ENCODE assay signal across 38 cellular contexts in the genomic region with DNA sequence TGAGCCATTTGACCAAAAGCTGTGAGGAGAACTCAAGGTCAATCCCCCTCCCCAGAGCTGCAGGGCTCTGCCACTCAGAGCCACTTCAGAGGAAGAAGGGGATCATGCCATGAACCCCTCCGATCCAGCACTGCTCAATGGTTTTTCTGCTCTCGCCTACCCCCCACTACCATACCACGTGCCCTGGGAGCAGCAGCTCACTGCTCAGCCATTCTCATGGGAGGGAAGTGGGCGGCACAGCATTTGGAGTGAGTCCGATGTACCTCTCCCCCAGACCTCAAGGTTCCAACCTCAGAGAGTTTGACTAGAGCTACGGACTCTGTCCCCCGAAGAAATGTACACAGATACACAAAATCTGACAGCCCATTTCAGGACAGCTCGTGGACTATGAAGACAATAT. TPM values are rescaled to one million over a fixed set of nuclear protein-coding genes. Genes with fewer than 3 reads are reported as not detected.
"Had no signal": no experiment of that assay in that cellular context is flagged by ENCODE, and none has a peak within 500 bp of the region (broad histone marks: within the 10 kb centered on the region; RNA-seq: fewer than 3 reads in every experiment).

No MANE protein-coding gene starts in this region.

- H3K4me1 Mint-ChIP-seq: activated CD4-positive, alpha-beta memory T cell treated with anti-CD3 and anti-CD28 coated beads, Interleukin-2, amount 10 ng/mL, durations not matched to agents 7 days and 5 days; activated CD8-positive, alpha-beta memory T cell treated with anti-CD3 and anti-CD28 coated beads, Interleukin-2, amount 10 ng/mL, durations not matched to agents 7 days and 5 days; activated naive CD4-positive, alpha-beta T cell treated with anti-CD3 and anti-CD28 coated beads, Interleukin-2, amount 50 U/mL, for 24 hours; activated naive CD8-positive, alpha-beta T cell treated with anti-CD3 and anti-CD28 coated beads, Interleukin-2, amount 10 ng/mL, durations not matched to agents 7 days and 5 days had no signal

- DNase-seq: activated CD4-positive, alpha-beta memory T cell treated with anti-CD3 and anti-CD28 coated beads, Interleukin-2, amount 10 ng/mL, durations not matched to agents 7 days and 5 days; activated CD4-positive, alpha-beta T cell treated with anti-CD3 and anti-CD28 coated beads for 1 hour; activated CD4-positive, alpha-beta T cell treated with anti-CD3 and anti-CD28 coated beads for 48 hours; activated CD4-positive, CD25-positive, alpha-beta regulatory T cell; activated CD8-positive, alpha-beta memory T cell treated with anti-CD3 and anti-CD28 coated beads for 24 hours; activated CD8-positive, alpha-beta memory T cell treated with anti-CD3 and anti-CD28 coated beads, Interleukin-2, amount 10 ng/mL, durations not matched to agents 7 days and 5 days; activated CD8-positive, alpha-beta memory T cell treated with anti-CD3 and anti-CD28 coated beads, Interleukin-2, amount 50 U/mL, for 48 hours; activated gamma-delta T cell; activated naive CD4-positive, alpha-beta T cell treated with Interleukin-2 at 50 U/mL for 16 hours; activated naive CD8-positive, alpha-beta T cell treated with anti-CD3 and anti-CD28 coated beads, Interleukin-2, amount 10 ng/mL, durations not matched to agents 7 days and 5 days; activated T-cell treated with anti-CD3 and anti-CD28 coated beads, Interleukin-2, amount 50 U/mL, for 48 hours; amygdala; KG1; NCI-H1092 treated with DMSO at 0.1 percent for 48 hours; NCI-H1417; NCI-H146; NCI-H187; NCI-H2029 treated with DMSO at 0.1 percent for 48 hours; NCI-H2107; NCI-H2171; NCI-H510A; NCI-H526; NCI-H748 treated with DMSO at 0.1 percent for 48 hours; NK-92 treated with Interleukin-12 subunit alpha and Interleukin-12 subunit beta, amount 100 ng/mL, for 24 hours; PC-3; Peyer's patch; SIG-M5; SW 1271; T-helper 1 cell; T-helper 2 cell; T-helper 9 cell had no signal

- H3K4me3 Mint-ChIP-seq: activated CD4-positive, alpha-beta memory T cell treated with anti-CD3 and anti-CD28 coated beads, Interleukin-2, amount 10 ng/mL, durations not matched to agents 7 days and 5 days; activated CD8-positive, alpha-beta memory T cell treated with anti-CD3 and anti-CD28 coated beads, Interleukin-2, amount 10 ng/mL, durations not matched to agents 7 days and 5 days; activated naive CD4-positive, alpha-beta T cell treated with anti-CD3 and anti-CD28 coated beads, Interleukin-2, amount 50 U/mL, for 24 hours; activated naive CD8-positive, alpha-beta T cell treated with anti-CD3 and anti-CD28 coated beads, Interleukin-2, amount 10 ng/mL, durations not matched to agents 7 days and 5 days had no signal

- H3K9me3 Mint-ChIP-seq: activated CD4-positive, alpha-beta memory T cell treated with anti-CD3 and anti-CD28 coated beads, Interleukin-2, amount 10 ng/mL, durations not matched to agents 7 days and 5 days; activated naive CD4-positive, alpha-beta T cell treated with anti-CD3 and anti-CD28 coated beads, Interleukin-2, amount 50 U/mL, for 24 hours; activated naive CD8-positive, alpha-beta T cell treated with anti-CD3 and anti-CD28 coated beads, Interleukin-2, amount 10 ng/mL, durations not matched to agents 7 days and 5 days had no signal

- H3K4me1 ChIP-seq: ascending aorta, Peyer's patch had no signal

- ATAC-seq: activated CD8-positive, alpha-beta memory T cell treated with anti-CD3 and anti-CD28 coated beads, Interleukin-2, amount 10 ng/mL, durations not matched to agents 7 days and 5 days; PC-3; Right ventricle myocardium inferior had no signal

- H3K27me3 ChIP-seq: ascending aorta, cardiac muscle cell, Peyer's patch had no signal

- H3K9me3 ChIP-seq: ascending aorta, Peyer's patch had no signal

- H3K27me3 Mint-ChIP-seq: activated CD4-positive, alpha-beta memory T cell treated with anti-CD3 and anti-CD28 coated beads, Interleukin-2, amount 10 ng/mL, durations not matched to agents 7 days and 5 days; activated CD8-positive, alpha-beta memory T cell treated with anti-CD3 and anti-CD28 coated beads, Interleukin-2, amount 10 ng/mL, durations not matched to agents 7 days and 5 days; activated naive CD4-positive, alpha-beta T cell treated with anti-CD3 and anti-CD28 coated beads, Interleukin-2, amount 50 U/mL, for 24 hours; activated naive CD8-positive, alpha-beta T cell treated with anti-CD3 and anti-CD28 coated beads, Interleukin-2, amount 10 ng/mL, durations not matched to agents 7 days and 5 days had no signal

- H3K27ac ChIP-seq: ascending aorta, cardiac muscle cell, Peyer's patch, RWPE1, VCaP had no signal

- H3K27ac Mint-ChIP-seq: activated CD4-positive, alpha-beta memory T cell treated with anti-CD3 and anti-CD28 coated beads, Interleukin-2, amount 10 ng/mL, durations not matched to agents 7 days and 5 days; activated CD8-positive, alpha-beta memory T cell treated with anti-CD3 and anti-CD28 coated beads, Interleukin-2, amount 10 ng/mL, durations not matched to agents 7 days and 5 days; activated naive CD4-positive, alpha-beta T cell treated with anti-CD3 and anti-CD28 coated beads, Interleukin-2, amount 50 U/mL, for 24 hours had no signal

- H3K4me3 ChIP-seq: ascending aorta, cardiac muscle cell, Peyer's patch had no signal

RNA-seq across cellular contexts. Expression of a gene that starts 38.4 kb away (rescaled TPM):
- total RNA-seq: ascending aorta, PC-3, SK-MEL-5 had no signal
